ENCODE assay signal across 10 cellular contexts in genomic region chr5:148746826-148747535, GRCh38.
DNase-seq lines count a peak whose midpoint lies in the region; ATAC-seq, FAIRE-seq and TF ChIP-seq lines count a peak whose summit lies in the region.
"Had no signal": no experiment of that assay in that cellular context is flagged by ENCODE, and none has a peak within 500 bp of the region (broad histone marks: within the 10 kb centered on the region; RNA-seq: fewer than 3 reads in every experiment).

No MANE protein-coding gene starts in this region.

- TF ChIP-seq POLR2A in K562 (conservative IDR thresholded peaks at IDR 0.05), result no peak

- peak; percentile 21 for DNase-seq in GM13976 (ENCODE audit: low spot score)
- DNase-seq in K562 (ENCODE audit: extremely low read depth in 1 of 4, low spot score in 3 of 4), result peak in 2 of 4 experiments; percentile 38 to 48
- no peak for DNase-seq in GM19238 (ENCODE audit: insufficient read length, low spot score)
- no peak for DNase-seq in NCI-H345 (lab: John Stamatoyannopoulos, UW)
- no peak for DNase-seq in activated naive CD4-positive, alpha-beta T cell (lab: John Stamatoyannopoulos, UW)
- no peak for DNase-seq in activated CD4-positive, CD25-positive, alpha-beta regulatory T cell treated with anti-CD3 and anti-CD28 coated beads, Interleukin-2, amount 50 U/mL, for 72 hours
- DNase-seq: activated naive CD8-positive, alpha-beta T cell treated with anti-CD3 and anti-CD28 coated beads, Interleukin-2, amount 50 U/mL, for 24 hours had no signal

- no peaks in the 10 kb centered on the region for H4K20me1 ChIP-seq in K562 (replicated peaks; ENCODE audit: control insufficient read depth, insufficient read depth, low read length)

- peak; percentile 91 for ATAC-seq in GM21528 (IDR thresholded peaks at IDR 0.05; ENCODE audit: low FRiP score, unreplicated experiment)
- ATAC-seq in HG03442 (IDR thresholded peaks at IDR 0.05; ENCODE audit: unreplicated experiment), result peak; percentile 84
- peak; percentile 61 for ATAC-seq in K562
- ATAC-seq: activated naive CD8-positive, alpha-beta T cell treated with anti-CD3 and anti-CD28 coated beads, Interleukin-2, amount 50 U/mL, for 24 hours had no signal

- no peak for FAIRE-seq in K562 (lab: Jason Lieb, UNC)

- no TSS peak for BruUV-seq in K562 (replicated peaks; lab: Mats Ljungman, UMichigan)

- H3K4me3 ChIP-seq in K562, result no peak overlapping the region
- H3K4me3 ChIP-seq: skin epidermis had no signal

- in situ Hi-C loops in GM13976 (cut with MboI; ENCODE audit: low sequenced_read_pairs, unreplicated experiment) (loop anchor here (25.0 kb wide), 3 partner anchors 215 to 515 kb away; partner anchors contain the start of gene AFAP1L1), K562 (cut with MboI) (no loop called here)

- no peaks in the 10 kb centered on the region for H3K36me3 ChIP-seq in K562 (ENCODE audit: control insufficient read depth, insufficient read depth, low read length)

- no peaks in the 10 kb centered on the region; the same call in 1 of the 2 replicates for H3K9me3 ChIP-seq in K562 (replicated peaks; ENCODE audit: control insufficient read depth, insufficient read depth, low read depth, low read length)

- H3K79me2 ChIP-seq in K562 (ENCODE audit: control insufficient read depth, insufficient read depth, low read length), result no peaks in the 10 kb centered on the region

- H3K27ac ChIP-seq in K562 (ENCODE audit: extremely low read depth, low read depth, low read length), result no peak overlapping the region

- H2AFZ ChIP-seq in K562 (ENCODE audit: low read depth, low read length), result no peak overlapping the region

- CTCF ChIA-PET in K562 (lab: Yijun Ruan, JAX; ENCODE audit: low intra/inter-chr PET ratio), result no interaction called here

- no peak for TF ChIP-seq RAD21 in K562 (CRISPR knock-in tag; conservative IDR thresholded peaks at IDR 0.05 in 1 of 2, IDR thresholded peaks at IDR 0.05 in 1 of 2)

- peaks cover 0 to 14% of the 10 kb centered on the region in 2 experiments; a peak in 2 of 5 replicates for H3K4me1 ChIP-seq in K562 (replicated peaks in 1 of 2; ENCODE audit: control insufficient read depth in 2 of 2, insufficient read depth in 2 of 2, low read length in 2 of 2)

- 4% methylated on average over 2 of the region's 2 CpGs for WGBS in K562 (ENCODE audit: insufficient coverage, low coverage, missing lambda C conversion rate)

- TF ChIP-seq EP300 in K562 (IDR thresholded peaks at IDR 0.05; ENCODE audit: low read length), result peak; percentile 67

- intact Hi-C loops in K562 (cut with micrococcal nuclease), result loop anchor here (5.0 kb wide), 1 partner anchor 60 kb away; no protein-coding TSS in a partner anchor

- no peaks in the 10 kb centered on the region for H3K9me1 ChIP-seq in K562 (ENCODE audit: control insufficient read depth, insufficient read depth, low read length)

- POLR2A ChIA-PET in K562 (lab: Yijun Ruan, JAX), result interaction anchor here (1.1 to 1.6 kb wide), 3 partner anchors 11 to 22 kb away, joined by 3 to 5 read pairs (median 4); no protein-coding TSS in a partner anchor

- no peak for TF ChIP-seq CTCF in GM13976 (IDR thresholded peaks at IDR 0.05; ENCODE audit: borderline replicate concordance, control extremely low read depth, extremely low read depth, insufficient read depth, missing control alignments)
- no peak for TF ChIP-seq CTCF in K562 (IDR thresholded peaks at IDR 0.05 in 2 of 3, conservative IDR thresholded peaks at IDR 0.05 in 1 of 3; ENCODE audit: insufficient read depth in 2 of 3, low read depth in 1 of 3, low read length in 3 of 3)

- H3K4me2 ChIP-seq in K562 (ENCODE audit: insufficient read depth, low read length), result no peak overlapping the region

- H3K27me3 ChIP-seq in K562 (ENCODE audit: control insufficient read depth in 2 of 2, insufficient read depth in 2 of 2, low read length in 2 of 2), result no peaks in the 10 kb centered on the region; a peak in 1 of 5 replicates

- H3K9ac ChIP-seq in K562 (ENCODE audit: insufficient read depth in 1 of 2, low read depth in 2 of 2, low read length in 2 of 2), result no peak overlapping the region

TF ChIP-seq in K562, 482 proteins besides CTCF, POLR2A, EP300 and RAD21 (continues in another document):
- peak; percentile 60 for TF ChIP-seq MEIS2 (IDR thresholded peaks at IDR 0.05; ENCODE audit: partially characterized antibody)
- peak; percentile 84 for TF ChIP-seq ARID1B (IDR thresholded peaks at IDR 0.05)
- no peak for TF ChIP-seq CSDE1 (IDR thresholded peaks at IDR 0.05)
- TF ChIP-seq CBFA2T3 (IDR thresholded peaks at IDR 0.05), result peak; percentile 87
- no peak for TF ChIP-seq ZNF696 (CRISPR knock-in tag; conservative IDR thresholded peaks at IDR 0.05)
- no peak for TF ChIP-seq PBX2 (CRISPR knock-in tag; IDR thresholded peaks at IDR 0.05; ENCODE audit: low read depth)
- TF ChIP-seq PBX2 (tag; conservative IDR thresholded peaks at IDR 0.05; ENCODE audit: low read depth), result peak; percentile 54
- TF ChIP-seq SIN3B (IDR thresholded peaks at IDR 0.05; ENCODE audit: low read depth), result no peak
- TF ChIP-seq PTBP1 (IDR thresholded peaks at IDR 0.05; ENCODE audit: low read depth, low read length), result no peak
- TF ChIP-seq SNAPC5 (CRISPR knock-in tag; IDR thresholded peaks at IDR 0.05), result no peak
- TF ChIP-seq ZBTB33 (CRISPR knock-in tag; IDR thresholded peaks at IDR 0.05), result no peak
- peak; percentile 63 for TF ChIP-seq SPI1 (IDR thresholded peaks at IDR 0.05; ENCODE audit: borderline replicate concordance, low read depth, low read length)
- TF ChIP-seq CEBPZ (IDR thresholded peaks at IDR 0.05; ENCODE audit: borderline replicate concordance, low read depth, low read length), result no peak
- no peak for TF ChIP-seq RFX7 (CRISPR knock-in tag; IDR thresholded peaks at IDR 0.05)
- peak; percentile 89 for TF ChIP-seq KLF16 (IDR thresholded peaks at IDR 0.05)
- no peak for TF ChIP-seq POLR2G (IDR thresholded peaks at IDR 0.05; ENCODE audit: low read depth, low read length)
- peak; percentile 37; the same call in 1 of the 2 replicates for TF ChIP-seq ZNF175 (CRISPR knock-in tag; IDR thresholded peaks at IDR 0.05; ENCODE audit: low read depth)
- TF ChIP-seq ADNP (tag; IDR thresholded peaks at IDR 0.05), result no peak
- no peak for TF ChIP-seq KLF10 (CRISPR knock-in tag; IDR thresholded peaks at IDR 0.05)
